In the genomic region with DNA sequence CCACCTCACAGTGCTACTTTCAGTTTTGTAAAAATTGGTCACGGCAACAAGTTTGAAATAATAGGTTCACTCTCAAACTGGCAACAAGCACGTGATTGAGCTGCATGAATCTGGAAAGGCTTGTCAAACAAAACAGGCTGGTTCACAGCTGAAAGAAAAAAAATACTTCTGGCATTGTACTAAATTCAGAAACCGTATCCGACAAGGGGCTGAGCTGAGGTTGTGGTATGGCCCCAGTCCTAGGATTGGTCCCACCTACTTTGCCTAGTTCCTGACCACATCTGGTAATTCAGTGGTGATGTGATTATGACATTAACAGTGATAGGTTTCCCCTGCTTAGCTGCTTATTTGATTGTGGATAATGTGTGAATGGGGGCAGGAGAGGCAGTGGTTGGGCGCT, we compare ENCODE assay signal across 20 cellular contexts.
DNase-seq lines count a peak whose midpoint lies in the region; TF ChIP-seq lines count a peak whose summit lies in the region.
"Had no signal": no experiment of that assay in that cellular context is flagged by ENCODE, and none has a peak within 500 bp of the region (broad histone marks: within the 10 kb centered on the region; RNA-seq: fewer than 3 reads in every experiment).

No MANE protein-coding gene starts in this region.

- H3K27me3 ChIP-seq in testis (no peaks in the 10 kb centered on the region), uterus (no peaks in the 10 kb centered on the region)
- H3K27me3 ChIP-seq: BE2C, spleen had no signal

- no peak for TF ChIP-seq CTCF in epithelial cell of esophagus (IDR thresholded peaks at IDR 0.05; ENCODE audit: insufficient read depth, low read depth, low read length, missing control alignments)
- TF ChIP-seq CTCF in testis (IDR thresholded peaks at IDR 0.05): no peak
- TF ChIP-seq CTCF in uterus (IDR thresholded peaks at IDR 0.05): no peak

- intact Hi-C loops in testis (cut with DNase I; ENCODE audit: low total_unique reads): no loop called here
- intact Hi-C loops in uterus (cut with DNase I; ENCODE audit: low total_unique reads): no loop called here

- no peaks in the 10 kb centered on the region for H3K36me3 ChIP-seq in testis (ENCODE audit: low read depth, missing control alignments)
- no peaks in the 10 kb centered on the region for H3K36me3 ChIP-seq in uterus
- H3K36me3 ChIP-seq: BE2C, spleen had no signal

- H3K4me1 ChIP-seq in testis (no peaks in the 10 kb centered on the region), uterus (no peaks in the 10 kb centered on the region)
- H3K4me1 ChIP-seq: spleen had no signal

- WGBS in testis, 2 donors: 82 to 97% methylated on average over 5 of the region's 5 CpGs

- TF ChIP-seq POLR2A in testis (IDR thresholded peaks at IDR 0.05) (no peak), uterus (IDR thresholded peaks at IDR 0.05) (no peak)

- DNase-seq in AG20443 (ENCODE audit: low spot score): peak; percentile 68
- DNase-seq in NCI-H187 treated with DMSO at 0.1 percent for 48 hours (lab: John Stamatoyannopoulos, UW): peak; percentile 57
- DNase-seq in epithelial cell of esophagus (ENCODE audit: low read depth): peak; percentile 52
- DNase-seq in kidney tubule cell (ENCODE audit: low spot score): peak; percentile 29
- DNase-seq in testis: no peak
- no peak for DNase-seq in NCI-H510A treated with DMSO at 0.1 percent for 48 hours (lab: John Stamatoyannopoulos, UW)
- no peak for DNase-seq in KBM-7
- no peak for DNase-seq in uterus
- DNase-seq: activated B cell treated with CpG ODN at 0.5 μM for 24 hours; activated CD8-positive, alpha-beta memory T cell treated with anti-CD3 and anti-CD28 coated beads, Interleukin-2, amount 50 U/mL, for 4 hours; activated naive CD4-positive, alpha-beta T cell treated with anti-CD3 and anti-CD28 coated beads, Interleukin-2, amount 50 U/mL, for 16 hours; BE2C; central memory CD4-positive, alpha-beta T cell; DND-41; mesenchymal stem cell; NCI-H1105 treated with DMSO at 0.1 percent for 48 hours; NCI-H446; occipital lobe; PC-3; spleen had no signal

- H3K27ac ChIP-seq in testis (no peak overlapping the region), uterus (no peak overlapping the region)
- H3K27ac ChIP-seq: spleen had no signal

- H3K9me3 ChIP-seq in testis (no peaks in the 10 kb centered on the region), uterus (no peaks in the 10 kb centered on the region)
- H3K9me3 ChIP-seq: BE2C, spleen had no signal

- no peak overlapping the region for H3K4me3 ChIP-seq in epithelial cell of esophagus (ENCODE audit: low read length)
- no peak overlapping the region for H3K4me3 ChIP-seq in testis
- no peak overlapping the region for H3K4me3 ChIP-seq in uterus
- H3K4me3 ChIP-seq: spleen had no signal

- in situ Hi-C loops in KBM-7 (cut with MboI; ENCODE audit: low pct_unique_long_range_greater_than_20kb, low sequenced_read_pairs): no loop called here

Comparison
In these comparisons a context has a peak if more than half of its experiments do, and no peak if none do; other contexts are left out.
1. DNase-seq: peak in AG20443 (single experiment), NCI-H187 treated with DMSO at 0.1 percent for 48 hours (single experiment), epithelial cell of esophagus (single experiment) and kidney tubule cell (single experiment); none in testis (single experiment), NCI-H510A treated with DMSO at 0.1 percent for 48 hours (single experiment), KBM-7 (single experiment) and uterus (0 of 2).